3 cellular contexts compared by ENCODE assay signal in the genomic region with DNA sequence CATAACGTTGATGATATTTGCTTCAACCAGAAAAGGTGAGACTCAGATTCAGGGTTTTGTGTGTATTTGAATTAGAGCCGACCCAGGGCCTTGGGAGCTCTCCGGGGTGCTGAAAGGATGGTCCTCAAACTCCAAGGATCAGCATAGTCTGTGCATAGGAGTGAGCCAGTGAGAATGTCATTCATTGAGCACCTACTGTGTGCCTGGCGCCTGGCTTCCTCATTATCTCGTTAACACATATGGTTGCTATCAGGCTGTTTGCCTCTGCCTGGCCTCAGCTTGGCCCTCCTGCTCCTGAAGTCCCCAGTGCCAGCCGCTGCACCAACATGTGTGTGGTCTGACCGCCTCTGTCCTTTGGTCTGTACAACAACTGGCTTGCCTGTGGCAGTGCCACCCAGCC.
TF ChIP-seq lines count a peak whose summit lies in the region.

No MANE protein-coding gene starts in this region.

TF ChIP-seq in SK-N-SH, 30 proteins besides CTCF, POLR2A, EP300 and RAD21:
- TF ChIP-seq, protein P1, sequence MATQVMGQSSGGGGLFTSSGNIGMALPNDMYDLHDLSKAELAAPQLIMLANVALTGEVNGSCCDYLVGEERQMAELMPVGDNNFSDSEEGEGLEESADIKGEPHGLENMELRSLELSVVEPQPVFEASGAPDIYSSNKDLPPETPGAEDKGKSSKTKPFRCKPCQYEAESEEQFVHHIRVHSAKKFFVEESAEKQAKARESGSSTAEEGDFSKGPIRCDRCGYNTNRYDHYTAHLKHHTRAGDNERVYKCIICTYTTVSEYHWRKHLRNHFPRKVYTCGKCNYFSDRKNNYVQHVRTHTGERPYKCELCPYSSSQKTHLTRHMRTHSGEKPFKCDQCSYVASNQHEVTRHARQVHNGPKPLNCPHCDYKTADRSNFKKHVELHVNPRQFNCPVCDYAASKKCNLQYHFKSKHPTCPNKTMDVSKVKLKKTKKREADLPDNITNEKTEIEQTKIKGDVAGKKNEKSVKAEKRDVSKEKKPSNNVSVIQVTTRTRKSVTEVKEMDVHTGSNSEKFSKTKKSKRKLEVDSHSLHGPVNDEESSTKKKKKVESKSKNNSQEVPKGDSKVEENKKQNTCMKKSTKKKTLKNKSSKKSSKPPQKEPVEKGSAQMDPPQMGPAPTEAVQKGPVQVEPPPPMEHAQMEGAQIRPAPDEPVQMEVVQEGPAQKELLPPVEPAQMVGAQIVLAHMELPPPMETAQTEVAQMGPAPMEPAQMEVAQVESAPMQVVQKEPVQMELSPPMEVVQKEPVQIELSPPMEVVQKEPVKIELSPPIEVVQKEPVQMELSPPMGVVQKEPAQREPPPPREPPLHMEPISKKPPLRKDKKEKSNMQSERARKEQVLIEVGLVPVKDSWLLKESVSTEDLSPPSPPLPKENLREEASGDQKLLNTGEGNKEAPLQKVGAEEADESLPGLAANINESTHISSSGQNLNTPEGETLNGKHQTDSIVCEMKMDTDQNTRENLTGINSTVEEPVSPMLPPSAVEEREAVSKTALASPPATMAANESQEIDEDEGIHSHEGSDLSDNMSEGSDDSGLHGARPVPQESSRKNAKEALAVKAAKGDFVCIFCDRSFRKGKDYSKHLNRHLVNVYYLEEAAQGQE (IDR thresholded peaks at IDR 0.05; ENCODE audit: low read depth, low read length): peak; percentile 91
- TF ChIP-seq SMC3 (IDR thresholded peaks at IDR 0.05; ENCODE audit: low read depth, low read length): no peak

TF ChIP-seq in SK-N-SH treated with all-trans-retinoic acid at 6 μM for 48 hours, 23 proteins besides CTCF, POLR2A, EP300 and RAD21:
- TF ChIP-seq ZFP30 (CRISPR knock-in tag; IDR thresholded peaks at IDR 0.05) (no peak), ESRRG (CRISPR knock-in tag; IDR thresholded peaks at IDR 0.05) (no peak), ZC3H10 (CRISPR knock-in tag; IDR thresholded peaks at IDR 0.05) (no peak), OSR1 (CRISPR knock-in tag; IDR thresholded peaks at IDR 0.05) (no peak), TOX (CRISPR knock-in tag; IDR thresholded peaks at IDR 0.05; ENCODE audit: borderline replicate concordance) (no peak)
- TF ChIP-seq, protein P2, sequence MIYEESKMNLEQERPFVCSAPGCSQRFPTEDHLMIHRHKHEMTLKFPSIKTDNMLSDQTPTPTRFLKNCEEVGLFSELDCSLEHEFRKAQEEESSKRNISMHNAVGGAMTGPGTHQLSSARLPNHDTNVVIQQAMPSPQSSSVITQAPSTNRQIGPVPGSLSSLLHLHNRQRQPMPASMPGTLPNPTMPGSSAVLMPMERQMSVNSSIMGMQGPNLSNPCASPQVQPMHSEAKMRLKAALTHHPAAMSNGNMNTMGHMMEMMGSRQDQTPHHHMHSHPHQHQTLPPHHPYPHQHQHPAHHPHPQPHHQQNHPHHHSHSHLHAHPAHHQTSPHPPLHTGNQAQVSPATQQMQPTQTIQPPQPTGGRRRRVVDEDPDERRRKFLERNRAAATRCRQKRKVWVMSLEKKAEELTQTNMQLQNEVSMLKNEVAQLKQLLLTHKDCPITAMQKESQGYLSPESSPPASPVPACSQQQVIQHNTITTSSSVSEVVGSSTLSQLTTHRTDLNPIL (CRISPR knock-in tag; IDR thresholded peaks at IDR 0.05; ENCODE audit: low read depth): no peak
TF ChIP-seq in SK-N-SH treated with all-trans-retinoic acid at 6 μM for 48 hours: peak in this region for 0.

TF ChIP-seq in H1, 55 proteins besides CTCF, POLR2A, EP300 and RAD21:
- no peak for TF ChIP-seq HDAC2 (IDR thresholded peaks at IDR 0.05; ENCODE audit: borderline replicate concordance in 1 of 2, low read depth in 2 of 2, low read length in 2 of 2)
- TF ChIP-seq EGR1 (IDR thresholded peaks at IDR 0.05; ENCODE audit: borderline replicate concordance, low read depth, low read length): no peak
- TF ChIP-seq RXRA (IDR thresholded peaks at IDR 0.05; ENCODE audit: insufficient read depth, low read depth, low read length): no peak
- TF ChIP-seq ASH2L (IDR thresholded peaks at IDR 0.05; ENCODE audit: low read length): no peak
- TF ChIP-seq SIRT6 (IDR thresholded peaks at IDR 0.05; ENCODE audit: low read length): no peak
- TF ChIP-seq SIN3A (conservative IDR thresholded peaks at IDR 0.05 in 1 of 2, IDR thresholded peaks at IDR 0.05 in 1 of 2; ENCODE audit: low read depth in 1 of 2, low read length in 2 of 2): peak; percentile 81 to 85; a peak in 2 of 4 replicates
